18 cellular contexts compared by ENCODE assay signal in the genomic region with DNA sequence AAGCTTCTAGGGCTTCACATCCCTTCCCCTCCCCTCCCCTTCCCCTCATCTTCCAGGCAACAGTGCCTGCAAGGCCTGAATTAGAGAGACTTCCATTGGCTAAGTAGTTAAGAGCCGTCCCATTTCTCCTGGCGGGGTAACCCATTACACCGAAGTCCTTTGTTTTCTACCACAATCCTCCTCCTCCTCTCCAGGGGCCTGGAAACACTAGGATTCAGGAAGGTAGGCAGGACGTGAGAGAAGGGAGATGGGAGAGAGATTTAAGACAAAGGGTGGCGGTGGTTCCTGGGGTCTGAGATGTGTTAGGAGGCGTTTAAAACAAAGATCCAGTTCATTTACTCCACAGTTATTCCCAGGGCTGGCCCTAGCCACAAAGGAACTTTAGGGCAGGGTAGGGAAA. TPM values are rescaled to one million over a fixed set of nuclear protein-coding genes. Genes with fewer than 3 reads are reported as not detected.
DNase-seq lines count a peak whose midpoint lies in the region; ATAC-seq, FAIRE-seq and TF ChIP-seq lines count a peak whose summit lies in the region.
"Had no signal": no experiment of that assay in that cellular context is flagged by ENCODE, and none has a peak within 500 bp of the region (broad histone marks: within the 10 kb centered on the region; RNA-seq: fewer than 3 reads in every experiment).

No MANE protein-coding gene starts in this region.

- H3K27me3 ChIP-seq in HAP-1 (ENCODE audit: low read depth) (no peaks in the 10 kb centered on the region), iPS-18a (ENCODE audit: control insufficient read depth, insufficient read depth, low read length) (no peaks in the 10 kb centered on the region), trophoblast cell (ENCODE audit: insufficient read depth, low read length) (no peaks in the 10 kb centered on the region)

- no peak for TF ChIP-seq CTCF in VCaP (conservative IDR thresholded peaks at IDR 0.05)

- ATAC-seq in HG02588 (IDR thresholded peaks at IDR 0.05; ENCODE audit: unreplicated experiment) (no peak), GM19467 (IDR thresholded peaks at IDR 0.05; ENCODE audit: unreplicated experiment) (no peak)
- ATAC-seq: activated CD4-positive, CD25-positive, alpha-beta regulatory T cell treated with anti-CD3 and anti-CD28 coated beads, Interleukin-2, amount 50 U/mL, for 24 hours; activated CD8-positive, alpha-beta memory T cell treated with anti-CD3 and anti-CD28 coated beads, Interleukin-2, amount 10 ng/mL, durations not matched to agents 7 days and 5 days; K562; T-helper 17 cell had no signal

- no peak for FAIRE-seq in urothelium cell line (lab: Jason Lieb, UNC)
- FAIRE-seq: endothelial cell of umbilical vein, frontal cortex, islet of Langerhans, K562 had no signal

- WGBS in trophoblast cell (ENCODE audit: extremely low coverage, insufficient coverage, insufficient read length) = no CpG with 5 or more reads among the region's 6 CpGs

- H3K79me1 ChIP-seq in trophoblast cell (ENCODE audit: low read length) = peaks cover 14% of the 10 kb centered on the region

- H2BK12ac ChIP-seq in trophoblast cell (ENCODE audit: low read length) = peak overlapping the region; percentile 38

- no peak overlapping the region for H3K4me2 ChIP-seq in trophoblast cell (ENCODE audit: low read length)

- H3K4me1 ChIP-seq in HAP-1 (peaks cover 44% of the 10 kb centered on the region), iPS-18a (ENCODE audit: control insufficient read depth, low read depth, low read length) (peaks cover 12% of the 10 kb centered on the region), trophoblast cell (ENCODE audit: control insufficient read depth in 1 of 2, insufficient read depth in 2 of 2, low read length in 2 of 2) (peaks cover 15 to 24% of the 10 kb centered on the region in 2 experiments)

- H4K91ac ChIP-seq in trophoblast cell (ENCODE audit: low read depth, low read length) = peak overlapping the region; percentile 91

- H3K4me3 ChIP-seq in HAP-1 (peak overlapping the region; percentile 13), iPS-18a (ENCODE audit: low read length) (peak overlapping the region; percentile 20), trophoblast cell (ENCODE audit: low read depth, low read length) (no peak overlapping the region)
- H3K4me3 ChIP-seq: K562 had no signal

- H2BK120ac ChIP-seq in trophoblast cell (ENCODE audit: insufficient read depth, low read length, poor library complexity) = peak overlapping the region; percentile 58

- peaks cover 3% of the 10 kb centered on the region; the same call in 1 of the 2 replicates for H3K9me3 ChIP-seq in HAP-1
- H3K9me3 ChIP-seq in iPS-18a (ENCODE audit: control insufficient read depth, low read depth, low read length) = no peaks in the 10 kb centered on the region
- H3K9me3 ChIP-seq in trophoblast cell (ENCODE audit: insufficient read depth, low read depth, low read length) = peaks cover 5% of the 10 kb centered on the region

- no peak overlapping the region for H2AK5ac ChIP-seq in trophoblast cell (ENCODE audit: low read length)

- no peaks in the 10 kb centered on the region for H3K79me2 ChIP-seq in trophoblast cell (ENCODE audit: control insufficient read depth, insufficient read depth, low read length, poor library complexity)

- peak overlapping the region; percentile 9 for H2BK5ac ChIP-seq in trophoblast cell (ENCODE audit: low read depth, low read length, poor library complexity)

- no peak overlapping the region for H3K18ac ChIP-seq in trophoblast cell (ENCODE audit: low read length)

- in situ Hi-C loops in HAP-1 (cut with MboI; ENCODE audit: low sequenced_read_pairs) = no loop called here

- H3K36me3 ChIP-seq in HAP-1 (replicated peaks) = no peaks in the 10 kb centered on the region
- no peaks in the 10 kb centered on the region for H3K36me3 ChIP-seq in iPS-18a (ENCODE audit: control insufficient read depth, low read depth, low read length)
- peaks cover 0 to 1% of the 10 kb centered on the region in 2 experiments for H3K36me3 ChIP-seq in trophoblast cell (ENCODE audit: control insufficient read depth in 1 of 2, insufficient read depth in 2 of 2, low read length in 2 of 2)

- peak overlapping the region; percentile 78 for H4K8ac ChIP-seq in trophoblast cell (ENCODE audit: low read depth, low read length)

- peak overlapping the region; percentile 6 for H4K12ac ChIP-seq in trophoblast cell (ENCODE audit: low read depth, low read length)

- H3K14ac ChIP-seq in trophoblast cell (ENCODE audit: low read length) = no peak overlapping the region

- peak overlapping the region; percentile 64 for H3K9ac ChIP-seq in iPS-18a (ENCODE audit: low read length)
- H3K9ac ChIP-seq in trophoblast cell (ENCODE audit: low read length) = no peak overlapping the region

- no peak overlapping the region for H3K4ac ChIP-seq in trophoblast cell (ENCODE audit: low read depth, low read length)

- H3K27ac ChIP-seq in VCaP = peak overlapping the region; percentile 33; the same call in 1 of the 2 replicates
- H3K27ac ChIP-seq in iPS-18a (ENCODE audit: low read length) = peak overlapping the region; percentile 84
- H3K27ac ChIP-seq in trophoblast cell (ENCODE audit: low read depth, low read length) = peak overlapping the region; percentile 43

- H2AFZ ChIP-seq in trophoblast cell (ENCODE audit: insufficient read depth, low read length, poor library complexity) = peak overlapping the region; percentile 45

- no peak overlapping the region for H3K23ac ChIP-seq in trophoblast cell (ENCODE audit: low read length)

- peak; percentile 88 to 98 for DNase-seq in HAP-1 (ENCODE audit: low spot score in 2 of 2)
- DNase-seq in trophoblast cell = no peak
- DNase-seq in urothelium cell line (ENCODE audit: low spot score) = no peak
- DNase-seq: activated CD8-positive, alpha-beta memory T cell treated with anti-CD3 and anti-CD28 coated beads, Interleukin-2, amount 10 ng/mL, durations not matched to agents 7 days and 5 days; activated effector memory CD4-positive, alpha-beta T cell treated with anti-CD3 and anti-CD28 coated beads, Interleukin-2, amount 50 U/mL, for 16 hours; occipital lobe; SHP77; stimulated activated CD4-positive, alpha-beta T cell treated with anti-CD3 and anti-CD28 coated beads, Interleukin-2, amount 100 ng/mL, for 48 hours; T-helper 17 cell had no signal

RNA-seq across cellular contexts. Expression of a gene that starts 28.0 kb away (rescaled TPM):
- polyA plus RNA-seq in trophoblast cell (2013) = 0.04 TPM in 1 of 2 replicates, not detected in the other
- polyA plus RNA-seq: endothelial cell of umbilical vein, K562 had no signal

Comparison
In these comparisons a context has a peak if more than half of its experiments do, and no peak if none do; other contexts are left out.
1. DNase-seq: peak in HAP-1 (2 of 2); none in trophoblast cell (0 of 2) and urothelium cell line (single experiment).
2. H3K27ac ChIP-seq: peak in every context shown above with its lines; median percentile 84 in iPS-18a; 43 in trophoblast cell; 33 in VCaP.